Comparison of ENCODE assay signal across 8 cellular contexts in genomic region chr11:61579398-61580291, GRCh38. TPM values are rescaled to one million over a fixed set of nuclear protein-coding genes. Genes with fewer than 3 reads are reported as not detected.
DNase-seq lines count a peak whose midpoint lies in the region; ATAC-seq, FAIRE-seq and TF ChIP-seq lines count a peak whose summit lies in the region.

No MANE protein-coding gene starts in this region.

- CTCF ChIA-PET in activated CD4-positive, alpha-beta memory T cell treated with anti-CD3 and anti-CD28 coated beads for 36 hours (lab: Charles Lee): interaction anchor here (0.6 kb wide), 1 partner anchor 17 kb away, joined by 3 read pairs; no protein-coding TSS in a partner anchor

- H3K4me1 ChIP-seq in kidney (ENCODE audit: control insufficient read depth in 1 of 2, insufficient read depth in 1 of 2, low read depth in 1 of 2, low read length in 2 of 2): peaks cover 4 to 10% of the 10 kb centered on the region in 2 donors

- TF ChIP-seq CTCF in fibroblast of mammary gland (conservative IDR thresholded peaks at IDR 0.05; ENCODE audit: control insufficient read depth, insufficient read depth, low read depth, low read length): no peak
- TF ChIP-seq CTCF in kidney (IDR thresholded peaks at IDR 0.05; ENCODE audit: borderline replicate concordance, extremely low read depth, insufficient read depth): no peak

- H3K27ac Mint-ChIP-seq in T-helper 2 cell treated with Interferon-gamma antibody and Interleukin-4, amounts not matched to agents 5 μg/mL and 100 μg/mL, for 36 hours: no peak overlapping the region
- H3K27ac Mint-ChIP-seq in activated CD4-positive, alpha-beta memory T cell treated with anti-CD3 and anti-CD28 coated beads for 36 hours: no peak overlapping the region

- no peak for DNase-seq in T-helper 2 cell treated with Interferon-gamma antibody and Interleukin-4, amounts not matched to agents 5 μg/mL and 100 μg/mL, for 36 hours (ENCODE audit: low spot score)
- DNase-seq in T-helper 2 cell: no peak
- DNase-seq in activated CD4-positive, alpha-beta memory T cell treated with anti-CD3 and anti-CD28 coated beads for 36 hours: no peak
- no peak for DNase-seq in fibroblast of mammary gland (ENCODE audit: low read depth)
- DNase-seq in kidney: no peak

- H3K36me3 Mint-ChIP-seq in T-helper 2 cell treated with Interferon-gamma antibody and Interleukin-4, amounts not matched to agents 5 μg/mL and 100 μg/mL, for 36 hours (ENCODE audit: low read depth): no peaks in the 10 kb centered on the region
- H3K36me3 Mint-ChIP-seq in activated CD4-positive, alpha-beta memory T cell treated with anti-CD3 and anti-CD28 coated beads for 36 hours: no peaks in the 10 kb centered on the region

- POLR2A ChIA-PET in activated CD4-positive, alpha-beta memory T cell treated with anti-CD3 and anti-CD28 coated beads for 36 hours (lab: Charles Lee): no interaction called here

- H3K9me3 ChIP-seq in kidney (ENCODE audit: control insufficient read depth in 1 of 2, low read length in 2 of 2): no peaks in the 10 kb centered on the region

- intact Hi-C loops in activated CD4-positive, alpha-beta memory T cell treated with anti-CD3 and anti-CD28 coated beads for 36 hours (cut with micrococcal nuclease): no loop called here
- intact Hi-C loops in kidney (cut with DNase I): no loop called here

- peak overlapping the region; percentile 52 for H3K4me3 ChIP-seq in fibroblast of mammary gland (ENCODE audit: control insufficient read depth, low read depth, low read length)
- H3K4me3 ChIP-seq in skin epidermis: peak overlapping the region in 5 of 7 experiments; percentile 33 to 52 (median 39)
- H3K4me3 ChIP-seq in kidney (ENCODE audit: low read length in 2 of 2): peak overlapping the region in 1 of 2 donors; percentile 46

- H3K36me3 ChIP-seq in kidney (ENCODE audit: control insufficient read depth in 1 of 2, insufficient read depth in 2 of 2, low read length in 2 of 2): no peaks in the 10 kb centered on the region

- FAIRE-seq in kidney (lab: Jason Lieb, UNC): no peak

- peak overlapping the region; percentile 56 for H3K4me3 Mint-ChIP-seq in T-helper 2 cell treated with Interferon-gamma antibody and Interleukin-4, amounts not matched to agents 5 μg/mL and 100 μg/mL, for 36 hours
- H3K4me3 Mint-ChIP-seq in activated CD4-positive, alpha-beta memory T cell treated with anti-CD3 and anti-CD28 coated beads for 36 hours: peak overlapping the region; percentile 41

- H3K4me1 Mint-ChIP-seq in T-helper 2 cell treated with Interferon-gamma antibody and Interleukin-4, amounts not matched to agents 5 μg/mL and 100 μg/mL, for 36 hours (ENCODE audit: low read depth): peaks cover 8% of the 10 kb centered on the region
- H3K4me1 Mint-ChIP-seq in activated CD4-positive, alpha-beta memory T cell treated with anti-CD3 and anti-CD28 coated beads for 36 hours (ENCODE audit: low read depth): peaks cover 14% of the 10 kb centered on the region

- ATAC-seq in GM18868 (IDR thresholded peaks at IDR 0.05; ENCODE audit: unreplicated experiment): no peak
- no peak for ATAC-seq in GM18873 (IDR thresholded peaks at IDR 0.05; ENCODE audit: low FRiP score, unreplicated experiment)

- peaks cover 49% of the 10 kb centered on the region for H3K27me3 Mint-ChIP-seq in T-helper 2 cell treated with Interferon-gamma antibody and Interleukin-4, amounts not matched to agents 5 μg/mL and 100 μg/mL, for 36 hours (ENCODE audit: low read depth)
- H3K27me3 Mint-ChIP-seq in activated CD4-positive, alpha-beta memory T cell treated with anti-CD3 and anti-CD28 coated beads for 36 hours: peaks cover 33% of the 10 kb centered on the region

- H3K9ac ChIP-seq in kidney (ENCODE audit: low read length in 2 of 2): no peak overlapping the region

- H3K27ac ChIP-seq in skin epidermis: no peak overlapping the region
- H3K27ac ChIP-seq in kidney (ENCODE audit: low read depth in 2 of 2, low read length in 2 of 2): no peak overlapping the region

- H3K9me3 Mint-ChIP-seq in T-helper 2 cell treated with Interferon-gamma antibody and Interleukin-4, amounts not matched to agents 5 μg/mL and 100 μg/mL, for 36 hours: no peaks in the 10 kb centered on the region
- no peaks in the 10 kb centered on the region for H3K9me3 Mint-ChIP-seq in activated CD4-positive, alpha-beta memory T cell treated with anti-CD3 and anti-CD28 coated beads for 36 hours

RNA-seq across cellular contexts. Expression of gene SYT7, which starts 1.2 kb away (rescaled TPM):
- not detected for total RNA-seq in activated CD4-positive, alpha-beta memory T cell treated with anti-CD3 and anti-CD28 coated beads for 36 hours
- 5.7 TPM for total RNA-seq in kidney
- 6.7 TPM for polyA plus RNA-seq in kidney (ENCODE audit: insufficient read depth, low read depth, low replicate concordance)
